Comparison of ENCODE assay signal across 17 cellular contexts in the genomic region with DNA sequence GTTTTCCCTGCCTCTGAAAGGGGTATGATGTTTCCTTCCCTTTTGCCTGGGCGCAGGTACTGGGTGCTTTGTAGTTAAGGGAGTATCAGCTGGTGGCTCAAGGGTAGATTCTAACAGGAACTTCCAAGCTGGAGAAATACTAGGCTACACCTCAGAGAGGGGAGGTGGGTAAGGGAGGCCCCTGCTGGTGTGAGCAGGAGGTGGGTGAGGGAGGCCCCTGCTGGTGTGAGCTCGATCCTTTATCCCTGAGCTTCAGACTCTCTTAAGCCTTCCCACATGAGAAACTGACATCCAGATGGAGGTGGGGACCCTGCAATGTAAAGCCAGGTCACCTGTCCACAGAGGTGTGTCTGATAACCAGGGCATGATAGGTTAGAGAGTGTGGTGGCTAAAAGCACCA. TPM values are rescaled to one million over a fixed set of nuclear protein-coding genes. Genes with fewer than 3 reads are reported as not detected.
"Had no signal": no experiment of that assay in that cellular context is flagged by ENCODE, and none has a peak within 500 bp of the region (broad histone marks: within the 10 kb centered on the region; RNA-seq: fewer than 3 reads in every experiment).

No MANE protein-coding gene starts in this region.

- DNase-seq: activated CD4-positive, alpha-beta T cell treated with anti-CD3 and anti-CD28 coated beads, Interleukin-2, amount 50 U/mL, for 1 hour; activated naive CD4-positive, alpha-beta T cell treated with Interleukin-2 at 50 U/mL for 16 hours; activated T-cell treated with anti-CD3 and anti-CD28 coated beads for 4 hours; kidney glomerular epithelial cell; posterior cingulate gyrus; stimulated activated CD4-positive, alpha-beta T cell treated with anti-CD3 and anti-CD28 coated beads, Interleukin-2, amount 100 ng/mL, for 48 hours had no signal

- ATAC-seq: activated CD4-positive, CD25-positive, alpha-beta regulatory T cell treated with anti-CD3 and anti-CD28 coated beads, Interleukin-2, amount 50 U/mL, for 24 hours; esophagus mucosa; natural killer cell treated with Interleukin-12 subunit alpha and Interleukin-12 subunit beta and Interleukin-15 and Interleukin-18, amount 100 ng/mL, for 72 hours; stimulated activated memory B cell treated with anti-CD40 and anti-IgM and Interleukin-4, amounts not matched to agents 10 μg/mL and 1 μg/mL and 100 μg/mL, for 72 hours had no signal

RNA-seq across cellular contexts. Expression of a gene that starts 32.1 kb away (rescaled TPM):
- total RNA-seq: activated CD8-positive, alpha-beta memory T cell treated with anti-CD3 and anti-CD28 coated beads for 36 hours; ascending aorta; esophagus mucosa; glomerular endothelial cell; mesenteric fat pad; natural killer cell treated with Interleukin-12 subunit alpha and Interleukin-12 subunit beta and Interleukin-15 and Interleukin-18, amount 100 ng/mL, for 72 hours; skeletal muscle tissue; T-helper 2 cell treated with Interferon-gamma antibody and Interleukin-4, amounts not matched to agents 100 ng/mL and 5 ng/mL, for 36 hours; urinary bladder had no signal
